In the genomic region with DNA sequence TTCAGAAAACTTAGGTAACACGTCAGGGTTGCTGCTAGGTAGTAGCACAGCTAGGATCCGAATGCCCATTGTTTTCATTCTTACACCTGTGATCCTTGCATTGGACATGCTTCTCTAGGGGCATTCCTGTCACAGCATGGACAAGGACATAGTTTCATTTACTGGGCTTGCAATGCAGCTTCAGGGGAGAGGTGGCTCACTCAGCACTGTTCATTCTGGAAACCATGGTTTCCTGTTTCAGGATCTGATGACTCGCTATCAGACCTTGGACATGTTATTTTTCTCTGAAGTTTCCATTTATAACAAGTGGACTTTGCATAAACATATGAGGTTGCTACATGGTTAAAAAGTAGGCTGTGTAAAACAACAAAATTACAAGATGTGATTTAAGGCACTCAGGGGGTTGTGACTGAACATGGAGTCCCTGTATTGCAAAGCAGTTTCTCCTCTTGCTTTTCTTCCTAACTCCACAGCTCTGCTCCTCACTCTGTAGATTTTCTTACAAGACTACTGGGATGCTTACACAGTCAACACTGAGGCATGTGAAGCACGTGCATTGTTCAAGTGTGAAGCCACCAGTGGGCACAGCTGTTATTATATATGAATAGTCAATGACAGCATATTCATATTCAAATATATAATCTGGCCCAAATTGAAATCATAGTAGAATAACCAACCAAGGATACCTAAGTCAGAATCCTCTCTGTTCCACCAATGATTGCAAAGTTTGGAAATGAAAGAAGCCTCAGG, we compare ENCODE assay signal across 16 cellular contexts.
DNase-seq lines count a peak whose midpoint lies in the region; ATAC-seq and TF ChIP-seq lines count a peak whose summit lies in the region.
"Had no signal": no experiment of that assay in that cellular context is flagged by ENCODE, and none has a peak within 500 bp of the region (broad histone marks: within the 10 kb centered on the region; RNA-seq: fewer than 3 reads in every experiment).

No MANE protein-coding gene starts in this region.

- H3K27ac Mint-ChIP-seq in brain = peak overlapping the region in 4 of 5 experiments; percentile 5 to 82 (median 72)
- H3K27ac Mint-ChIP-seq: activated B cell treated with CpG ODN at 0.5 μM for 24 hours had no signal

- no peaks in the 10 kb centered on the region for H3K27me3 ChIP-seq in right lobe of liver
- H3K27me3 ChIP-seq: SJSA1, upper lobe of right lung had no signal

- H3K4me3 Mint-ChIP-seq in brain = no peak overlapping the region
- H3K4me3 Mint-ChIP-seq: activated B cell treated with CpG ODN at 0.5 μM for 24 hours had no signal

- no peaks in the 10 kb centered on the region for H3K36me3 Mint-ChIP-seq in brain

- no peaks in the 10 kb centered on the region for H3K36me3 ChIP-seq in right lobe of liver
- H3K36me3 ChIP-seq: left ventricle myocardium inferior, SJSA1, upper lobe of right lung had no signal

- no peak overlapping the region for H3K4me3 ChIP-seq in right lobe of liver
- H3K4me3 ChIP-seq: A549, left ventricle myocardium inferior, SJSA1, upper lobe of right lung had no signal

- H3K9me3 ChIP-seq in right lobe of liver = no peaks in the 10 kb centered on the region
- H3K9me3 ChIP-seq: A549, SJSA1, upper lobe of right lung had no signal

- peaks cover 2% of the 10 kb centered on the region for H3K27me3 Mint-ChIP-seq in brain
- H3K27me3 Mint-ChIP-seq: activated B cell treated with CpG ODN at 0.5 μM for 24 hours had no signal

- TF ChIP-seq CTCF in brain (conservative IDR thresholded peaks at IDR 0.05) (no peak), right lobe of liver (IDR thresholded peaks at IDR 0.05) (no peak)

- peak overlapping the region in 2 of 3 donors; percentile 8 to 61 for H3K27ac ChIP-seq in right lobe of liver
- H3K27ac ChIP-seq: A549, left ventricle myocardium inferior, SJSA1, upper lobe of right lung had no signal

- H3K4me1 ChIP-seq in right lobe of liver = peaks cover 0 to 27% (median 9%) of the 10 kb centered on the region in 4 donors
- H3K4me1 ChIP-seq: A549, left ventricle myocardium inferior, SJSA1 had no signal

- TF ChIP-seq POLR2A in right lobe of liver (IDR thresholded peaks at IDR 0.05) = no peak

- 81% methylated on average over 3 of the region's 4 CpGs for WGBS in right lobe of liver (ENCODE audit: insufficient coverage, low coverage, low lambda C conversion rate, missing lambda C conversion rate)

- DNase-seq in ACHN = peak; percentile 26
- DNase-seq in right lobe of liver = no peak
- no peak for DNase-seq in UCSD-AML1 (lab: John Stamatoyannopoulos, UW; ENCODE audit: unreplicated experiment)
- DNase-seq in activated CD4-positive, CD25-positive, alpha-beta regulatory T cell (lab: John Stamatoyannopoulos, UW) = no peak
- DNase-seq in left colon = no peak
- DNase-seq: activated B cell treated with CpG ODN at 0.5 μM for 24 hours, activated T-cell treated with anti-CD3 and anti-CD28 coated beads for 4 hours, Karpas-422, left ventricle myocardium inferior, NCI-H2081 treated with DMSO at 0.1 percent for 48 hours, upper lobe of right lung had no signal

- intact Hi-C loops in right lobe of liver (cut with DNase I) (no loop called here), left colon (cut with DNase I, micrococcal nuclease) (no loop called here)

- ATAC-seq in HG03521 (IDR thresholded peaks at IDR 0.05; ENCODE audit: unreplicated experiment) (peak; percentile 6), right lobe of liver (peak in 1 of 4 donors; percentile 42), left colon (no peak)
- ATAC-seq in activated CD4-positive, CD25-positive, alpha-beta regulatory T cell treated with anti-CD3 and anti-CD28 coated beads, Interleukin-2, amount 50 U/mL, for 24 hours = no peak
- ATAC-seq: A549 had no signal

- H3K4me1 Mint-ChIP-seq in brain = peaks cover 29% of the 10 kb centered on the region
- H3K4me1 Mint-ChIP-seq: activated B cell treated with CpG ODN at 0.5 μM for 24 hours had no signal

- in situ Hi-C loops in ACHN (cut with HindIII; ENCODE audit: low pct_ligation_motif_present, low pct_unique_long_range_greater_than_20kb, low sequenced_read_pairs) = no loop called here

- H3K9me3 Mint-ChIP-seq in brain = peaks cover 0 to 14% (median 2%) of the 10 kb centered on the region in 5 experiments
